Comparison of ENCODE assay signal across 10 cellular contexts in the genomic region with DNA sequence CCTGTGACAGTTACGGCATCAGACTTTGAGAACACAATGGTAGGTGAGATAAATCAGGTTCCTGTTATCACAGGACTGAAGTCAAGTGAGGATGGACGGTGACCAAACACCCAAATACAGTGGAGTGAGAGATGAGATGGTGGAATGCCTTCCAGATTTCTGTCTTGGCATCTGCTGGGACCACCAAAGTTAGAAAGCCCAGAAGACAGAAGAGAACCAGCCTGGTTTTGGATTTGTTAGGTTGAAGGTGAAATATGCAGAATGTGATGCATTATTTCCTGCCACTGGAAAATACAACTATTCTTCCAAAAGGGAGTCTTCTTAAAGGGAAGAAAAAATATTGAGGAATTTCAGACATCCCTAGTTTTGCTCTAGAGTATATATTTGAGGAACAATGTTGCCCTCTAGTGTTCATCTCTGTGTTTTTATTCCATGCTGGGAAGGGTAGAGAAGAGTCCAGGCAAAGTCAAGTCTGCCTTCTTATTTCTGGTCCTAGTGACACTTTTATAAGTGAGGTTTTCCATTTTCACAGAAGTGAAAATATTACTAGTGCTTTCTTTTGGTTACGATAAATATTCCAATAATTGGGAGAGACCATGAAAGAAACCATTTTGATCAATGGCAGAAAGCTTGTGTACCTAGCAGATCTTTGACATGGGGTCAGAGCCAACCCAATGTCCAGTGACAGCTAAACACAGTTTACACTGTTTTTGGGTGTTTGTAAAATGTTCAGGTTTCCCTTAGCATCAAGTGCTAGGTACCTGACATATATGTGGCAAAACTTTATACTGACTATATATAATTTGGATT.
DNase-seq lines count a peak whose midpoint lies in the region; ATAC-seq and TF ChIP-seq lines count a peak whose summit lies in the region.
"Had no signal": no experiment of that assay in that cellular context is flagged by ENCODE, and none has a peak within 500 bp of the region (broad histone marks: within the 10 kb centered on the region; RNA-seq: fewer than 3 reads in every experiment).

No MANE protein-coding gene starts in this region.

- H3K4me3 Mint-ChIP-seq in stimulated activated naive CD8-positive, alpha-beta T cell treated with anti-CD3 and anti-CD28 coated beads, Interleukin-15, amount 100 ng/mL, for 72 hours: no peak overlapping the region
- H3K4me3 Mint-ChIP-seq: activated naive CD8-positive, alpha-beta T cell had no signal

- H3K4me1 Mint-ChIP-seq in stimulated activated naive CD8-positive, alpha-beta T cell treated with anti-CD3 and anti-CD28 coated beads, Interleukin-15, amount 100 ng/mL, for 72 hours: no peaks in the 10 kb centered on the region

- ATAC-seq in HG03159 (IDR thresholded peaks at IDR 0.05; ENCODE audit: unreplicated experiment): peak; percentile 65
- ATAC-seq in stimulated activated naive CD8-positive, alpha-beta T cell treated with anti-CD3 and anti-CD28 coated beads, Interleukin-15, amount 100 ng/mL, for 72 hours: peak; percentile 61

- no peak overlapping the region for H3K27ac Mint-ChIP-seq in stimulated activated naive CD8-positive, alpha-beta T cell treated with anti-CD3 and anti-CD28 coated beads, Interleukin-15, amount 100 ng/mL, for 72 hours
- H3K27ac Mint-ChIP-seq: activated naive CD8-positive, alpha-beta T cell had no signal

- no peak overlapping the region for H3K4me3 ChIP-seq in astrocyte of the spinal cord (ENCODE audit: low read depth, low read length)
- H3K4me3 ChIP-seq: BLaER1 had no signal

- TF ChIP-seq CTCF in astrocyte of the spinal cord (IDR thresholded peaks at IDR 0.05; ENCODE audit: low read depth, low read length): peak; percentile 50

- in situ Hi-C loops in astrocyte of the spinal cord (cut with HindIII; ENCODE audit: low sequenced_read_pairs): no loop called here

- H3K9me3 Mint-ChIP-seq in stimulated activated naive CD8-positive, alpha-beta T cell treated with anti-CD3 and anti-CD28 coated beads, Interleukin-15, amount 100 ng/mL, for 72 hours: peaks cover 8% of the 10 kb centered on the region in 2 donors

- DNase-seq in DMS79 treated with DMSO at 0.1 percent for 48 hours (lab: John Stamatoyannopoulos, UW) (peak; percentile 20), DMS79 (lab: John Stamatoyannopoulos, UW) (no peak), NCI-H446 (lab: John Stamatoyannopoulos, UW) (peak; percentile 69 to 89), astrocyte of the spinal cord (ENCODE audit: low read depth, low spot score) (peak; percentile 85), iPS DF 4.7 (ENCODE audit: extremely low read depth, low spot score) (peak; percentile 44), GF-D8 (lab: John Stamatoyannopoulos, UW) (no peak)
- DNase-seq in stimulated activated naive CD8-positive, alpha-beta T cell treated with anti-CD3 and anti-CD28 coated beads, Interleukin-15, amount 100 ng/mL, for 72 hours: no peak

- no peaks in the 10 kb centered on the region for H3K27me3 Mint-ChIP-seq in stimulated activated naive CD8-positive, alpha-beta T cell treated with anti-CD3 and anti-CD28 coated beads, Interleukin-15, amount 100 ng/mL, for 72 hours
- H3K27me3 Mint-ChIP-seq: activated naive CD8-positive, alpha-beta T cell had no signal

Comparison
In these comparisons a context has a peak if more than half of its experiments do, and no peak if none do; other contexts are left out.
1. DNase-seq: peak in DMS79 treated with DMSO at 0.1 percent for 48 hours (single experiment), NCI-H446 (2 of 2), astrocyte of the spinal cord (single experiment) and iPS DF 4.7 (single experiment); none in DMS79 (single experiment), stimulated activated naive CD8-positive, alpha-beta T cell treated with anti-CD3 and anti-CD28 coated beads, Interleukin-15, amount 100 ng/mL, for 72 hours (0 of 2) and GF-D8 (single experiment).